In the genomic region with DNA sequence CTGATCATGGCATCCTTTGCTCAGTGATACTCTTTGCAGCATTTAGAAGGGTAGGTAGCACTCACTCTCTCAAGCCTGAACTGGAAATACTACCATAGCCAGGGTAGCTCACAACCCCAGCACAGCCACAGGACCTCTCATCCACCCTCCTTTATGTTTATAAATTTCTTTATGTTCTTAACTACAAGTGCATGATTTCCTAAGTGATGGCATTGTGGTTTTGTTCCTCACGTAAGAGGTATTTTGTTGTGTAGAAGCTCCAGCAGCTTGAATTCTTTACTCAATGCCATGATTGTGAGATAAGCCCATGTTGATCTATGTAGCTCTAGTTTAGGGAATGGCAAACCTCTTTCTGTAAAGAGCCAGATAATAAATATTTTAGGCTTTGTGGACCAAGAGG, we compare ENCODE assay signal across 1 cellular context.
TF ChIP-seq lines count a peak whose summit lies in the region.

No MANE protein-coding gene starts in this region.

TF ChIP-seq in SK-N-SH, 30 proteins besides CTCF, POLR2A, EP300 and RAD21 (continued from another document):
- TF ChIP-seq, protein P1, sequence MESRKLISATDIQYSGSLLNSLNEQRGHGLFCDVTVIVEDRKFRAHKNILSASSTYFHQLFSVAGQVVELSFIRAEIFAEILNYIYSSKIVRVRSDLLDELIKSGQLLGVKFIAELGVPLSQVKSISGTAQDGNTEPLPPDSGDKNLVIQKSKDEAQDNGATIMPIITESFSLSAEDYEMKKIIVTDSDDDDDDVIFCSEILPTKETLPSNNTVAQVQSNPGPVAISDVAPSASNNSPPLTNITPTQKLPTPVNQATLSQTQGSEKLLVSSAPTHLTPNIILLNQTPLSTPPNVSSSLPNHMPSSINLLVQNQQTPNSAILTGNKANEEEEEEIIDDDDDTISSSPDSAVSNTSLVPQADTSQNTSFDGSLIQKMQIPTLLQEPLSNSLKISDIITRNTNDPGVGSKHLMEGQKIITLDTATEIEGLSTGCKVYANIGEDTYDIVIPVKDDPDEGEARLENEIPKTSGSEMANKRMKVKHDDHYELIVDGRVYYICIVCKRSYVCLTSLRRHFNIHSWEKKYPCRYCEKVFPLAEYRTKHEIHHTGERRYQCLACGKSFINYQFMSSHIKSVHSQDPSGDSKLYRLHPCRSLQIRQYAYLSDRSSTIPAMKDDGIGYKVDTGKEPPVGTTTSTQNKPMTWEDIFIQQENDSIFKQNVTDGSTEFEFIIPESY (IDR thresholded peaks at IDR 0.05; ENCODE audit: borderline replicate concordance, low read depth) = no peak
- no peak for TF ChIP-seq MXI1 (IDR thresholded peaks at IDR 0.05; ENCODE audit: low read depth, low read length)
TF ChIP-seq in SK-N-SH: peak in this region for 0.
